In the genomic region with DNA sequence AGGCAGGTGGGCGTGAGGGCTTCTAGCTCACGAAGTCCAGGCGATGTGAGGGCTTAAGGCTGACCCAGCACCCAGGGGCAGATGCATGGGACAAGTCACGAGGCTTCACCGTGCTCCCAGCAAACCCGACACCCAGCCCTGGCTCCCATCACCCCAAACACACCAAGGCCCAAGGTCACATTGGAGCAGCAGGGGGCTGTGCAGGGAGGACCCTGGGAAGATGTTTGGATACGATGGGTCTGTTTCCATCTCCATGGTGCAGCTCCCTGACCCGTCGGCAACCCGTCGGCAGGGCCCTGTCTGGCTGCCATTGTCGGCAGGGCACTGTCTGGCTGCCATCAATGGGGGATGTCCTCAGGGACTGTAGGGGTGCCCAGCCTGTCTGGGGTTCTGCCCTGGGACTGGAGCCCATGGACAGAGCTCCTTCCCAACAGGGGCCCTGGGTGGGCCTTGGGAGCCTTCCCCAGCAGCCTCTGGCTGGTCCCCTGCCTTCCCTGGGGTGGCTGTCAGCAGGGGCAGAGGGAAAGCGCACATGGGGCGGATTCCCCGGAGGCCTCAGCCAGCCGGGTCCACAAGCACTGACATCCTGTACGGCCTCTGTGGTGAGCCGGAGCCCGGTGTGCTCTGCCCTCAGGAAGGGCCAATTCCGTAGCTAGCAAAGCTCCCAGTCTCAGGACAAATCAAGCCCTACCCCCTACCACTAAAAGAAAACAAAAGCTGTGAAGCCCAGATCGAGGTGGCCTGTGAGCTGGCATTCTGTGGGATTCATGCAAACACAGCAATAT, we compare ENCODE assay signal across 21 cellular contexts. TPM values are rescaled to one million over a fixed set of nuclear protein-coding genes. Genes with fewer than 3 reads are reported as not detected.
DNase-seq lines count a peak whose midpoint lies in the region; ATAC-seq and TF ChIP-seq lines count a peak whose summit lies in the region.
"Had no signal": no experiment of that assay in that cellular context is flagged by ENCODE, and none has a peak within 500 bp of the region (broad histone marks: within the 10 kb centered on the region; RNA-seq: fewer than 3 reads in every experiment).

No MANE protein-coding gene starts in this region.

- H3K4me3 Mint-ChIP-seq in dendritic cell treated with granulocyte-macrophage colony-stimulating factor and Interleukin-4, amounts not matched to agents 40 ng/mL and 50 ng/mL, for 4 days = no peak overlapping the region
- peak overlapping the region; percentile 6 for H3K4me3 Mint-ChIP-seq in mesothelial cell of epicardium
- H3K4me3 Mint-ChIP-seq: activated naive CD8-positive, alpha-beta T cell treated with anti-CD3 and anti-CD28 coated beads for 36 hours had no signal

- H3K36me3 ChIP-seq in right atrium auricular region (peaks cover 21% of the 10 kb centered on the region), heart right ventricle (peaks cover 0 to 67% (median 13%) of the 10 kb centered on the region in 9 donors), esophagus squamous epithelium (peaks cover 0 to 65% (median 10%) of the 10 kb centered on the region in 3 donors)

- H3K4me3 ChIP-seq in right atrium auricular region (no peak overlapping the region), heart right ventricle (no peak overlapping the region), esophagus squamous epithelium (no peak overlapping the region)
- H3K4me3 ChIP-seq: GM23248, right lobe of liver had no signal

- 75 to 78% methylated on average over 21 of the region's 21 CpGs for WGBS in heart right ventricle, 2 donors
- WGBS in esophagus squamous epithelium, 2 donors = 89 to 92% methylated on average over 5 to 7 of the region's 21 CpGs

- H3K4me1 Mint-ChIP-seq in dendritic cell treated with granulocyte-macrophage colony-stimulating factor and Interleukin-4, amounts not matched to agents 40 ng/mL and 50 ng/mL, for 4 days (ENCODE audit: low read depth) = peaks cover 85% of the 10 kb centered on the region
- peaks cover 11% of the 10 kb centered on the region for H3K4me1 Mint-ChIP-seq in mesothelial cell of epicardium

- H3K9me3 ChIP-seq in right atrium auricular region = no peaks in the 10 kb centered on the region
- H3K9me3 ChIP-seq in heart right ventricle = no peaks in the 10 kb centered on the region
- no peaks in the 10 kb centered on the region for H3K9me3 ChIP-seq in esophagus squamous epithelium
- H3K9me3 ChIP-seq: right lobe of liver had no signal

- no peaks in the 10 kb centered on the region for H3K27me3 Mint-ChIP-seq in dendritic cell treated with granulocyte-macrophage colony-stimulating factor and Interleukin-4, amounts not matched to agents 40 ng/mL and 50 ng/mL, for 4 days
- no peaks in the 10 kb centered on the region for H3K27me3 Mint-ChIP-seq in mesothelial cell of epicardium (ENCODE audit: low read depth)

- TF ChIP-seq CTCF in right atrium auricular region (IDR thresholded peaks at IDR 0.05) = no peak
- TF ChIP-seq CTCF in heart right ventricle (IDR thresholded peaks at IDR 0.05) = no peak
- TF ChIP-seq CTCF in mesothelial cell of epicardium (IDR thresholded peaks at IDR 0.05; ENCODE audit: unreplicated experiment) = no peak
- TF ChIP-seq CTCF in esophagus squamous epithelium (IDR thresholded peaks at IDR 0.05) = no peak

- DNase-seq in right atrium auricular region (ENCODE audit: low spot score) (peak; percentile 51), heart right ventricle (no peak), mesothelial cell of epicardium (ENCODE audit: low spot score in 2 of 2, unreplicated experiment in 2 of 2) (no peak), NOMO-1 treated with dmso at 0.1 percent for 144 hours (lab: John Stamatoyannopoulos, UW; ENCODE audit: unreplicated experiment) (no peak), esophagus squamous epithelium (lab: John Stamatoyannopoulos, UW) (no peak)
- DNase-seq: activated naive CD8-positive, alpha-beta T cell treated with anti-CD3 and anti-CD28 coated beads for 36 hours; brain microvascular endothelial cell; cortex of kidney; DMS153; GM23248; Kasumi-1; left cardiac atrium; NCI-H1092 treated with DMSO at 0.1 percent for 48 hours; NCI-H2081 treated with DMSO at 0.1 percent for 48 hours; NCI-H510A; stimulated activated naive CD4-positive, alpha-beta T cell treated with Interleukin-2 at 50 U/mL for 16 hours; trophoblast cell had no signal

- no peaks in the 10 kb centered on the region for H3K9me3 Mint-ChIP-seq in dendritic cell treated with granulocyte-macrophage colony-stimulating factor and Interleukin-4, amounts not matched to agents 40 ng/mL and 50 ng/mL, for 4 days
- H3K9me3 Mint-ChIP-seq in mesothelial cell of epicardium = no peaks in the 10 kb centered on the region
- H3K9me3 Mint-ChIP-seq: activated naive CD8-positive, alpha-beta T cell treated with anti-CD3 and anti-CD28 coated beads for 36 hours had no signal

- H3K27ac ChIP-seq in right atrium auricular region (no peak overlapping the region), heart right ventricle (peak overlapping the region in 4 of 10 donors; percentile 4 to 31 (median 6)), esophagus squamous epithelium (peak overlapping the region in 1 of 4 donors; percentile 2)
- H3K27ac ChIP-seq: brain microvascular endothelial cell, GM23248, right lobe of liver had no signal

- no peak for ATAC-seq in heart right ventricle
- ATAC-seq in GM21528 (IDR thresholded peaks at IDR 0.05; ENCODE audit: low FRiP score, unreplicated experiment) = no peak
- no peak for ATAC-seq in GM19395 (IDR thresholded peaks at IDR 0.05; ENCODE audit: unreplicated experiment)
- ATAC-seq: left cardiac atrium, right lobe of liver had no signal

- TF ChIP-seq POLR2A in esophagus squamous epithelium (IDR thresholded peaks at IDR 0.05) = no peak

- H3K27me3 ChIP-seq in right atrium auricular region (no peaks in the 10 kb centered on the region), heart right ventricle (no peaks in the 10 kb centered on the region), esophagus squamous epithelium (peaks cover 0 to 11% (median 0%) of the 10 kb centered on the region in 4 donors)
- H3K27me3 ChIP-seq: brain microvascular endothelial cell, right lobe of liver had no signal

- peak overlapping the region; percentile 55 for H3K27ac Mint-ChIP-seq in dendritic cell treated with granulocyte-macrophage colony-stimulating factor and Interleukin-4, amounts not matched to agents 40 ng/mL and 50 ng/mL, for 4 days
- no peak overlapping the region for H3K27ac Mint-ChIP-seq in mesothelial cell of epicardium
- H3K27ac Mint-ChIP-seq: activated naive CD8-positive, alpha-beta T cell treated with anti-CD3 and anti-CD28 coated beads for 36 hours had no signal

- peaks cover 46% of the 10 kb centered on the region for H3K36me3 Mint-ChIP-seq in dendritic cell treated with granulocyte-macrophage colony-stimulating factor and Interleukin-4, amounts not matched to agents 40 ng/mL and 50 ng/mL, for 4 days (ENCODE audit: low read depth)
- peaks cover 5% of the 10 kb centered on the region for H3K36me3 Mint-ChIP-seq in mesothelial cell of epicardium
- H3K36me3 Mint-ChIP-seq: activated naive CD8-positive, alpha-beta T cell treated with anti-CD3 and anti-CD28 coated beads for 36 hours had no signal

- peaks cover 0 to 52% of the 10 kb centered on the region in 2 donors for H3K4me1 ChIP-seq in right atrium auricular region
- peaks cover 15 to 85% (median 41%) of the 10 kb centered on the region in 9 donors for H3K4me1 ChIP-seq in heart right ventricle
- peaks cover 18 to 66% (median 28%) of the 10 kb centered on the region in 3 donors for H3K4me1 ChIP-seq in esophagus squamous epithelium

- intact Hi-C loops in heart right ventricle (cut with DNase I) = loop anchor here in 1 of 10 donors (5.0 kb wide), 1 partner anchor 36 kb away; no protein-coding TSS in a partner anchor
- intact Hi-C loops in dendritic cell treated with granulocyte-macrophage colony-stimulating factor and Interleukin-4, amounts not matched to agents 40 ng/mL and 50 ng/mL, for 4 days (cut with micrococcal nuclease) = loop anchor here (5.0 kb wide), 1 partner anchor 44 kb away; no protein-coding TSS in a partner anchor
- intact Hi-C loops in esophagus squamous epithelium (cut with DNase I) = no loop called here

RNA-seq across cellular contexts. Expression of a gene that starts 47.1 kb away (rescaled TPM):
- total RNA-seq in right atrium auricular region = 10 to 100 TPM; 49.1 to 55.5 TPM
- total RNA-seq in heart right ventricle = 10 to 100 TPM; 32.0 to 55.1 (median 41.1) TPM
- polyA plus RNA-seq in heart right ventricle = 10 to 100 TPM; 15.6 to 16.5 TPM
- 18.4 to 20.0 TPM (median 19.1 TPM) in 3 replicates for total RNA-seq in mesothelial cell of epicardium
- total RNA-seq in esophagus squamous epithelium = 10 to 100 TPM; 10.4 to 21.6 (median 12.8) TPM
